8 cellular contexts compared by ENCODE assay signal in the genomic region with DNA sequence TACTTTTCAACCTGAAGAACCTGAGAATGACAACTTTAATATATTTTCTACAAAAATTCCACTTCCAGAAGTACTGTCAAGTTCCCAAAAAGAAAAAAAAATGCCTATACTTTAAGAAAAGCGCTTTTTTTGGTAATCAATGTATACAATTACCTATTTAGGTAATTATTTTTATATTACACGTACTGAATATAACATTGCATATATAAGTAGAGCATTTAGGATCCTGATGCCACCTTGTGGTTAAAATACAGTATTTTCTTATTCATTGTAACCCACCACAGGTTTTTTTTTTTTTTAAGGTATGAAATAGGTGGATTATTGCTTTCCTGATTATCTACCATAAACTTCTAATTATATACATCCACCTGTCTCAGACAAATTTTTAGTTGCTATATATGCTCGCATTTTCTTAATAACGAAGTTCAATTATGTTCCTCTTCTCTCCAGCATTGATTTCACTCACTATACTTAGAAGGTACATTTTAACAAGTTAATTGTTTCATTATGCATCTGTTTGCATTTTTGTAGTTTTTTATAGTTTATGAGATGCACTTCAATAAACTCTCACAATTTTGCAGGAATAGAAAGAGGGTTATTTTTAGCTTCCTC. TPM values are rescaled to one million over a fixed set of nuclear protein-coding genes. Genes with fewer than 3 reads are reported as not detected.
DNase-seq lines count a peak whose midpoint lies in the region; ATAC-seq and TF ChIP-seq lines count a peak whose summit lies in the region.

No MANE protein-coding gene starts in this region.

- H3K27ac ChIP-seq in DND-41 (ENCODE audit: low read length), result no peak overlapping the region
- H3K27ac ChIP-seq in Peyer's patch, result no peak overlapping the region

- TF ChIP-seq CTCF in DND-41 (IDR thresholded peaks at IDR 0.05; ENCODE audit: borderline replicate concordance, extremely low read depth, low read length, poor library complexity, severe bottlenecking), result peak; percentile 60
- TF ChIP-seq CTCF in Peyer's patch (IDR thresholded peaks at IDR 0.05), result peak in 5 of 6 experiments; percentile 10 to 46 (median 23)
- peak; percentile 51 for TF ChIP-seq CTCF in fibroblast of pulmonary artery (IDR thresholded peaks at IDR 0.05; ENCODE audit: low read length, missing control alignments)

- H3K36me3 ChIP-seq in DND-41 (ENCODE audit: insufficient read depth, low read length) (no peaks in the 10 kb centered on the region), Peyer's patch (no peaks in the 10 kb centered on the region)

- H3K4me3 ChIP-seq in DND-41 (ENCODE audit: low read depth in 1 of 2, low read length in 2 of 2) (no peak overlapping the region), Peyer's patch (no peak overlapping the region), fibroblast of pulmonary artery (replicated peaks; ENCODE audit: low read depth, low read length) (no peak overlapping the region)

- H3K27me3 ChIP-seq in DND-41 (ENCODE audit: insufficient read depth, low read length, poor library complexity) (peaks cover 10% of the 10 kb centered on the region), Peyer's patch (peaks cover 0 to 4% of the 10 kb centered on the region in 2 donors)

- no peak overlapping the region for H3K4me2 ChIP-seq in DND-41 (ENCODE audit: insufficient read depth, low read length)

- no peak overlapping the region for H2AFZ ChIP-seq in DND-41 (ENCODE audit: low read depth, low read length)

- DNase-seq in DND-41, result no peak
- DNase-seq in Peyer's patch, result no peak
- peak; percentile 61 for DNase-seq in fibroblast of pulmonary artery (ENCODE audit: low read depth)
- no peak for DNase-seq in cerebellar nuclear complex (lab: John Stamatoyannopoulos, UW)
- no peak for DNase-seq in NCI-H1436 (lab: John Stamatoyannopoulos, UW)
- DNase-seq in effector CD8-positive, alpha-beta T cell (lab: John Stamatoyannopoulos, UW), result no peak

- no peak for TF ChIP-seq POLR2A in Peyer's patch (IDR thresholded peaks at IDR 0.05)

- no peaks in the 10 kb centered on the region for H3K4me1 ChIP-seq in DND-41 (ENCODE audit: insufficient read depth, low read length)
- H3K4me1 ChIP-seq in Peyer's patch, result no peaks in the 10 kb centered on the region

- H3K9me3 ChIP-seq in DND-41 (ENCODE audit: insufficient read depth, low read length, severe bottlenecking) (no peaks in the 10 kb centered on the region), Peyer's patch (no peaks in the 10 kb centered on the region)

- no peaks in the 10 kb centered on the region for H3K79me2 ChIP-seq in DND-41 (ENCODE audit: insufficient read depth, low read length)

- no peak overlapping the region for H3K9ac ChIP-seq in DND-41 (ENCODE audit: low read depth, low read length)

- H4K20me1 ChIP-seq in DND-41 (ENCODE audit: insufficient read depth, low read length), result no peaks in the 10 kb centered on the region

- peak; percentile 71; the same call in 2 of the 3 replicates for ATAC-seq in DND-41 (ENCODE audit: insufficient read depth, low read depth)
- peak; percentile 22 for ATAC-seq in HG02884 (IDR thresholded peaks at IDR 0.05; ENCODE audit: unreplicated experiment)
- no peak for ATAC-seq in HG02763 (IDR thresholded peaks at IDR 0.05; ENCODE audit: unreplicated experiment)

RNA-seq across cellular contexts. Expression of gene MAP9, which starts 5.2 kb away (rescaled TPM):
- 1 to 10 TPM in 3 of 4 donors, under 1 TPM in 1; 0.18 to 5.0 (median 2.1) TPM for total RNA-seq in Peyer's patch
